Comparison of ENCODE assay signal across 1 cellular context in the genomic region with DNA sequence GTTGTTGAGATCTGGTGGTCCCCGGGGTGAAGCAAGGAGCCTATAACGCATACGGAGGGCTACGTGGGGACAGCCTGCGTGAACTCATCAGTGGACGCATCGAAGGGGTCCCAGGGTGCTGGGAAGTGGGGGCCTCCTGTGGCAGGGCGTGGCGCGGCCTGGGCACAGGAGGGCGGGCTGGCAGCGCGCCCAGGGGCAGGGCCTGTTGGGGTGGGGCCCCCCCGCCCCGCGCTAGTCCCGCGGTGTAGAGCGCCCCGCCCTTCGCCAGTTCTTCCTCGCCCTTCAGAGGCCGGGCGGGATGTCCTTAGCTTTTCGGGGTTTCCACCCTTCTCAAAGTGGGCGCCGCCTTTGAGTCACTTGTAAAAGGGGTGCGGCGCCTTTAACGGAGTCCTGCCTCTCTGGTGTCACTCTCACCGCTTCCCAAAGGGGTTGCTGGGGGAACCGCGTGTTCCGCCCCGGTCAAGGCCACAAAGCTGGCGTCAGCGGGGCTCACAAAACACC.
TF ChIP-seq lines count a peak whose summit lies in the region.

No MANE protein-coding gene starts in this region.

TF ChIP-seq in HEK293, 187 proteins besides CTCF, POLR2A, EP300 and RAD21 (continued from another document and continues in another):
- TF ChIP-seq ZNF266 (tag by site-specific recombination; IDR thresholded peaks at IDR 0.05; ENCODE audit: low read depth) (no peak), ZNF146 (tag by site-specific recombination; IDR thresholded peaks at IDR 0.05) (no peak), IKZF3 (tag by site-specific recombination; IDR thresholded peaks at IDR 0.05) (0 out of 2 replicates have a peak, but pooled peaks have one; percentile 20), ZNF155 (tag by site-specific recombination; IDR thresholded peaks at IDR 0.05) (no peak), ZNF707 (tag by site-specific recombination; IDR thresholded peaks at IDR 0.05) (no peak), KLF8 (tag by site-specific recombination; IDR thresholded peaks at IDR 0.05) (peak; percentile 92), HOXD13 (CRISPR knock-in tag; IDR thresholded peaks at IDR 0.05; ENCODE audit: borderline replicate concordance) (no peak), ZNF221 (tag by site-specific recombination; IDR thresholded peaks at IDR 0.05; ENCODE audit: borderline replicate concordance) (no peak), ZXDB (tag by site-specific recombination; IDR thresholded peaks at IDR 0.05) (peak; percentile 66), ZNF202 (tag by site-specific recombination; IDR thresholded peaks at IDR 0.05; ENCODE audit: borderline replicate concordance) (no peak), ZNF555 (tag by site-specific recombination; conservative IDR thresholded peaks at IDR 0.05) (no peak), ZNF549 (tag by site-specific recombination; IDR thresholded peaks at IDR 0.05) (no peak), ZNF473 (tag by site-specific recombination; IDR thresholded peaks at IDR 0.05) (no peak), SP7 (tag by site-specific recombination; IDR thresholded peaks at IDR 0.05) (no peak; the same call in 1 of the 2 replicates), ZBTB11 (tag by site-specific recombination; conservative IDR thresholded peaks at IDR 0.05; ENCODE audit: low read depth) (no peak; the same call in 1 of the 2 replicates), ZNF624 (tag by site-specific recombination; IDR thresholded peaks at IDR 0.05) (no peak), ZNF777 (tag by site-specific recombination; IDR thresholded peaks at IDR 0.05; ENCODE audit: borderline replicate concordance) (no peak), ZNF214 (tag by site-specific recombination; IDR thresholded peaks at IDR 0.05; ENCODE audit: borderline replicate concordance) (no peak), ZNF366 (tag by site-specific recombination; conservative IDR thresholded peaks at IDR 0.05) (no peak), ZNF529 (tag by site-specific recombination; IDR thresholded peaks at IDR 0.05; ENCODE audit: insufficient replicate concordance) (no peak), ZNF521 (tag by site-specific recombination; IDR thresholded peaks at IDR 0.05) (no peak), ZNF843 (tag by site-specific recombination; IDR thresholded peaks at IDR 0.05) (no peak), ZNF184 (tag by site-specific recombination; IDR thresholded peaks at IDR 0.05) (peak; percentile 53; the same call in 1 of the 2 replicates), ZNF175 (tag by site-specific recombination; IDR thresholded peaks at IDR 0.05) (no peak), ZNF211 (tag by site-specific recombination; IDR thresholded peaks at IDR 0.05; ENCODE audit: low read depth) (no peak), AEBP2 (tag by site-specific recombination; IDR thresholded peaks at IDR 0.05; ENCODE audit: borderline replicate concordance) (no peak), ZNF416 (tag by site-specific recombination; IDR thresholded peaks at IDR 0.05) (no peak), PRDM6 (tag by site-specific recombination; IDR thresholded peaks at IDR 0.05) (no peak), ZNF571 (tag by site-specific recombination; IDR thresholded peaks at IDR 0.05) (no peak), ZNF621 (tag by site-specific recombination; IDR thresholded peaks at IDR 0.05) (no peak), ZNF341 (tag by site-specific recombination; IDR thresholded peaks at IDR 0.05; ENCODE audit: low read depth) (no peak), ZNF585B (tag by site-specific recombination; IDR thresholded peaks at IDR 0.05) (no peak), ZNF658 (tag by site-specific recombination; IDR thresholded peaks at IDR 0.05) (no peak), ZNF513 (tag by site-specific recombination; IDR thresholded peaks at IDR 0.05) (0 out of 2 replicates have a peak, but pooled peaks have one; percentile 10), RBAK (tag by site-specific recombination; IDR thresholded peaks at IDR 0.05) (no peak), ZNF132 (tag by site-specific recombination; IDR thresholded peaks at IDR 0.05; ENCODE audit: borderline replicate concordance) (no peak), ZSCAN16 (tag by site-specific recombination; IDR thresholded peaks at IDR 0.05) (peak; percentile 62; the same call in 1 of the 2 replicates), ZNF138 (tag by site-specific recombination; IDR thresholded peaks at IDR 0.05; ENCODE audit: borderline replicate concordance) (no peak), SCRT1 (tag by site-specific recombination; IDR thresholded peaks at IDR 0.05; ENCODE audit: borderline replicate concordance) (no peak), ZNF747 (tag by site-specific recombination; IDR thresholded peaks at IDR 0.05) (no peak), ZNF792 (tag by site-specific recombination; IDR thresholded peaks at IDR 0.05) (no peak), ZNF48 (tag by site-specific recombination; IDR thresholded peaks at IDR 0.05) (no peak), ZNF140 (tag by site-specific recombination; IDR thresholded peaks at IDR 0.05) (no peak), ZNF24 (tag by site-specific recombination; IDR thresholded peaks at IDR 0.05) (no peak), ZNF560 (tag by site-specific recombination; IDR thresholded peaks at IDR 0.05; ENCODE audit: borderline replicate concordance) (no peak), ZNF664 (tag by site-specific recombination; IDR thresholded peaks at IDR 0.05) (no peak), FEZF1 (tag by site-specific recombination; IDR thresholded peaks at IDR 0.05) (no peak)
- TF ChIP-seq, protein P1, sequence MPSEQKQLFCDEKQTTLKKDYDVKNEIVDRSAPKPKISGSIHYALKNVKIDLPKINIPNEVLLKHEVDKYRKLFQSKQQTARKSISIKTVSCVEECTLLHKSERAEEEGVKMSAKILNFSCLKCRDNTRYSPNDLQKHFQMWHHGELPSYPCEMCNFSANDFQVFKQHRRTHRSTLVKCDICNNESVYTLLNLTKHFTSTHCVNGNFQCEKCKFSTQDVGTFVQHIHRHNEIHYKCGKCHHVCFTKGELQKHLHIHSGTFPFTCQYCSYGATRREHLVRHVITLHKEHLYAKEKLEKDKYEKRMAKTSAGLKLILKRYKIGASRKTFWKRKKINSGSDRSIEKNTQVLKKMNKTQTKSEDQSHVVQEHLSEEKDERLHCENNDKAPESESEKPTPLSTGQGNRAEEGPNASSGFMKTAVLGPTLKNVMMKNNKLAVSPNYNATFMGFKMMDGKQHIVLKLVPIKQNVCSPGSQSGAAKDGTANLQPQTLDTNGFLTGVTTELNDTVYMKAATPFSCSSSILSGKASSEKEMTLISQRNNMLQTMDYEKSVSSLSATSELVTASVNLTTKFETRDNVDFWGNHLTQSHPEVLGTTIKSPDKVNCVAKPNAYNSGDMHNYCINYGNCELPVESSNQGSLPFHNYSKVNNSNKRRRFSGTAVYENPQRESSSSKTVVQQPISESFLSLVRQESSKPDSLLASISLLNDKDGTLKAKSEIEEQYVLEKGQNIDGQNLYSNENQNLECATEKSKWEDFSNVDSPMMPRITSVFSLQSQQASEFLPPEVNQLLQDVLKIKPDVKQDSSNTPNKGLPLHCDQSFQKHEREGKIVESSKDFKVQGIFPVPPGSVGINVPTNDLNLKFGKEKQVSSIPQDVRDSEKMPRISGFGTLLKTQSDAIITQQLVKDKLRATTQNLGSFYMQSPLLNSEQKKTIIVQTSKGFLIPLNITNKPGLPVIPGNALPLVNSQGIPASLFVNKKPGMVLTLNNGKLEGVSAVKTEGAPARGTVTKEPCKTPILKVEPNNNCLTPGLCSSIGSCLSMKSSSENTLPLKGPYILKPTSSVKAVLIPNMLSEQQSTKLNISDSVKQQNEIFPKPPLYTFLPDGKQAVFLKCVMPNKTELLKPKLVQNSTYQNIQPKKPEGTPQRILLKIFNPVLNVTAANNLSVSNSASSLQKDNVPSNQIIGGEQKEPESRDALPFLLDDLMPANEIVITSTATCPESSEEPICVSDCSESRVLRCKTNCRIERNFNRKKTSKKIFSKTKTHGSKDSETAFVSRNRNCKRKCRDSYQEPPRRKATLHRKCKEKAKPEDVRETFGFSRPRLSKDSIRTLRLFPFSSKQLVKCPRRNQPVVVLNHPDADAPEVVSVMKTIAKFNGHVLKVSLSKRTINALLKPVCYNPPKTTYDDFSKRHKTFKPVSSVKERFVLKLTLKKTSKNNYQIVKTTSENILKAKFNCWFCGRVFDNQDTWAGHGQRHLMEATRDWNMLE (tag by site-specific recombination; conservative IDR thresholded peaks at IDR 0.05; ENCODE audit: low read depth): no peak; the same call in 1 of the 2 replicates
- TF ChIP-seq, protein P2, sequence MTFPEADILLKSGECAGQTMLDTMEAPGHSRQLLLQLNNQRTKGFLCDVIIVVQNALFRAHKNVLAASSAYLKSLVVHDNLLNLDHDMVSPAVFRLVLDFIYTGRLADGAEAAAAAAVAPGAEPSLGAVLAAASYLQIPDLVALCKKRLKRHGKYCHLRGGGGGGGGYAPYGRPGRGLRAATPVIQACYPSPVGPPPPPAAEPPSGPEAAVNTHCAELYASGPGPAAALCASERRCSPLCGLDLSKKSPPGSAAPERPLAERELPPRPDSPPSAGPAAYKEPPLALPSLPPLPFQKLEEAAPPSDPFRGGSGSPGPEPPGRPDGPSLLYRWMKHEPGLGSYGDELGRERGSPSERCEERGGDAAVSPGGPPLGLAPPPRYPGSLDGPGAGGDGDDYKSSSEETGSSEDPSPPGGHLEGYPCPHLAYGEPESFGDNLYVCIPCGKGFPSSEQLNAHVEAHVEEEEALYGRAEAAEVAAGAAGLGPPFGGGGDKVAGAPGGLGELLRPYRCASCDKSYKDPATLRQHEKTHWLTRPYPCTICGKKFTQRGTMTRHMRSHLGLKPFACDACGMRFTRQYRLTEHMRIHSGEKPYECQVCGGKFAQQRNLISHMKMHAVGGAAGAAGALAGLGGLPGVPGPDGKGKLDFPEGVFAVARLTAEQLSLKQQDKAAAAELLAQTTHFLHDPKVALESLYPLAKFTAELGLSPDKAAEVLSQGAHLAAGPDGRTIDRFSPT (tag by site-specific recombination; IDR thresholded peaks at IDR 0.05): peak; percentile 70; the same call in 1 of the 2 replicates
- TF ChIP-seq, protein P3, sequence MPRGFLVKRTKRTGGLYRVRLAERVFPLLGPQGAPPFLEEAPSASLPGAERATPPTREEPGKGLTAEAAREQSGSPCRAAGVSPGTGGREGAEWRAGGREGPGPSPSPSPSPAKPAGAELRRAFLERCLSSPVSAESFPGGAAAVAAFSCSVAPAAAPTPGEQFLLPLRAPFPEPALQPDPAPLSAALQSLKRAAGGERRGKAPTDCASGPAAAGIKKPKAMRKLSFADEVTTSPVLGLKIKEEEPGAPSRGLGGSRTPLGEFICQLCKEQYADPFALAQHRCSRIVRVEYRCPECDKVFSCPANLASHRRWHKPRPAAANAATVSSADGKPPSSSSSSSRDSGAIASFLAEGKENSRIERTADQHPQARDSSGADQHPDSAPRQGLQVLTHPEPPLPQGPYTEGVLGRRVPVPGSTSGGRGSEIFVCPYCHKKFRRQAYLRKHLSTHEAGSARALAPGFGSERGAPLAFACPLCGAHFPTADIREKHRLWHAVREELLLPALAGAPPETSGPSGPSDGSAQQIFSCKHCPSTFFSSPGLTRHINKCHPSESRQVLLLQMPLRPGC (tag by site-specific recombination; IDR thresholded peaks at IDR 0.05): no peak
